ENCODE assay signal across 2 cellular contexts in genomic region chr17:44078412-44078811, GRCh38.
TF ChIP-seq lines count a peak whose summit lies in the region.

No MANE protein-coding gene starts in this region.

TF ChIP-seq in GM23338, 12 proteins besides CTCF, POLR2A, EP300 and RAD21:
- no peak for TF ChIP-seq STAT1 (IDR thresholded peaks at IDR 0.05; ENCODE audit: unreplicated experiment)
- no peak for TF ChIP-seq NANOG (IDR thresholded peaks at IDR 0.05; ENCODE audit: borderline replicate concordance)
- TF ChIP-seq JUNB (IDR thresholded peaks at IDR 0.05; ENCODE audit: unreplicated experiment) = no peak
- TF ChIP-seq POLR2AphosphoS5 (IDR thresholded peaks at IDR 0.05; ENCODE audit: low read depth) = no peak
- TF ChIP-seq ZNF331 (CRISPR knock-in tag; IDR thresholded peaks at IDR 0.05; ENCODE audit: low read depth) = no peak

TF ChIP-seq in WTC11, 78 proteins besides CTCF, POLR2A, EP300 and RAD21:
- no peak for TF ChIP-seq HMGXB4 (CRISPR knock-in tag; IDR thresholded peaks at IDR 0.05)
- TF ChIP-seq HMGA2 (CRISPR knock-in tag; IDR thresholded peaks at IDR 0.05) = no peak
- no peak for TF ChIP-seq ZNF281 (CRISPR knock-in tag; IDR thresholded peaks at IDR 0.05)
- TF ChIP-seq ESRRA (CRISPR knock-in tag; IDR thresholded peaks at IDR 0.05; ENCODE audit: borderline replicate concordance) = no peak
- TF ChIP-seq ZSCAN18 (CRISPR knock-in tag; IDR thresholded peaks at IDR 0.05) = no peak
